Comparison of ENCODE assay signal across 9 cellular contexts in genomic region chr22:47337161-47337621, GRCh38.
DNase-seq lines count a peak whose midpoint lies in the region; ATAC-seq and TF ChIP-seq lines count a peak whose summit lies in the region.
"Had no signal": no experiment of that assay in that cellular context is flagged by ENCODE, and none has a peak within 500 bp of the region (broad histone marks: within the 10 kb centered on the region; RNA-seq: fewer than 3 reads in every experiment).

No MANE protein-coding gene starts in this region.

- no peaks in the 10 kb centered on the region for H3K27me3 Mint-ChIP-seq in activated naive CD8-positive, alpha-beta T cell treated with anti-CD3 and anti-CD28 coated beads, Interleukin-2, amount 10 ng/mL, durations not matched to agents 7 days and 5 days
- H3K27me3 Mint-ChIP-seq in activated naive CD8-positive, alpha-beta T cell treated with anti-CD3 and anti-CD28 coated beads, Interleukin-2, amount 50 U/mL, for 24 hours: peaks cover 8% of the 10 kb centered on the region

- no peak for ATAC-seq in activated naive CD8-positive, alpha-beta T cell treated with anti-CD3 and anti-CD28 coated beads, Interleukin-2, amount 10 ng/mL, durations not matched to agents 7 days and 5 days (ENCODE audit: low read depth)
- ATAC-seq in activated naive CD8-positive, alpha-beta T cell treated with anti-CD3 and anti-CD28 coated beads, Interleukin-2, amount 50 U/mL, for 24 hours: no peak
- ATAC-seq in HG02623 (IDR thresholded peaks at IDR 0.05; ENCODE audit: unreplicated experiment): no peak

- H3K27ac ChIP-seq in SJCRH30: no peak overlapping the region
- peak overlapping the region in 1 of 4 donors; percentile 29 for H3K27ac ChIP-seq in transverse colon

- H3K36me3 ChIP-seq in SJCRH30 (no peaks in the 10 kb centered on the region), transverse colon (no peaks in the 10 kb centered on the region)

- H3K4me1 Mint-ChIP-seq in activated naive CD8-positive, alpha-beta T cell treated with anti-CD3 and anti-CD28 coated beads, Interleukin-2, amount 10 ng/mL, durations not matched to agents 7 days and 5 days: no peaks in the 10 kb centered on the region
- no peaks in the 10 kb centered on the region for H3K4me1 Mint-ChIP-seq in activated naive CD8-positive, alpha-beta T cell treated with anti-CD3 and anti-CD28 coated beads, Interleukin-2, amount 50 U/mL, for 24 hours

- intact Hi-C loops in transverse colon (cut with DNase I; ENCODE audit: low total_unique reads): no loop called here

- H3K27me3 ChIP-seq in SJCRH30: no peaks in the 10 kb centered on the region
- H3K27me3 ChIP-seq in transverse colon: peaks cover 5% of the 10 kb centered on the region

- H3K4me3 ChIP-seq in SJCRH30 (peak overlapping the region; percentile 22; the same call in 1 of the 2 replicates), fibroblast of the aortic adventitia (ENCODE audit: low read depth, low read length) (no peak overlapping the region), transverse colon (peak overlapping the region in 2 of 4 donors; percentile 16 to 35)

- TF ChIP-seq EP300 in transverse colon (IDR thresholded peaks at IDR 0.05; ENCODE audit: low read depth): no peak

- no peak overlapping the region for H3K4me3 Mint-ChIP-seq in activated naive CD8-positive, alpha-beta T cell treated with anti-CD3 and anti-CD28 coated beads, Interleukin-2, amount 10 ng/mL, durations not matched to agents 7 days and 5 days
- no peak overlapping the region for H3K4me3 Mint-ChIP-seq in activated naive CD8-positive, alpha-beta T cell treated with anti-CD3 and anti-CD28 coated beads, Interleukin-2, amount 50 U/mL, for 24 hours

- H3K9me3 ChIP-seq in SJCRH30 (replicated peaks): no peaks in the 10 kb centered on the region
- no peaks in the 10 kb centered on the region for H3K9me3 ChIP-seq in transverse colon

- POLR2A ChIA-PET in activated naive CD8-positive, alpha-beta T cell treated with anti-CD3 and anti-CD28 coated beads, Interleukin-2, amount 10 ng/mL, durations not matched to agents 7 days and 5 days (lab: Charles Lee): no interaction called here

- H3K27ac Mint-ChIP-seq in activated naive CD8-positive, alpha-beta T cell treated with anti-CD3 and anti-CD28 coated beads, Interleukin-2, amount 10 ng/mL, durations not matched to agents 7 days and 5 days: peak overlapping the region; percentile 42
- H3K27ac Mint-ChIP-seq in activated naive CD8-positive, alpha-beta T cell treated with anti-CD3 and anti-CD28 coated beads, Interleukin-2, amount 50 U/mL, for 24 hours: no peak overlapping the region

- TF ChIP-seq POLR2A in transverse colon (IDR thresholded peaks at IDR 0.05): no peak

- in situ Hi-C loops in transverse colon (cut with MboI; ENCODE audit: low pct_ligation_motif_present in 1 of 4, low pct_unique_long_range_greater_than_20kb in 1 of 4, low sequenced_read_pairs in 3 of 4): no loop called here

- H3K9me3 Mint-ChIP-seq in activated naive CD8-positive, alpha-beta T cell treated with anti-CD3 and anti-CD28 coated beads, Interleukin-2, amount 10 ng/mL, durations not matched to agents 7 days and 5 days: peaks cover 5% of the 10 kb centered on the region
- H3K9me3 Mint-ChIP-seq in activated naive CD8-positive, alpha-beta T cell treated with anti-CD3 and anti-CD28 coated beads, Interleukin-2, amount 50 U/mL, for 24 hours: peaks cover 7% of the 10 kb centered on the region

- no peak for DNase-seq in activated naive CD8-positive, alpha-beta T cell treated with anti-CD3 and anti-CD28 coated beads, Interleukin-2, amount 10 ng/mL, durations not matched to agents 7 days and 5 days
- no peak for DNase-seq in activated naive CD8-positive, alpha-beta T cell treated with anti-CD3 and anti-CD28 coated beads, Interleukin-2, amount 50 U/mL, for 24 hours
- DNase-seq in SJCRH30 (peak; percentile 42 to 62), fibroblast of the aortic adventitia (ENCODE audit: low read depth) (peak; percentile 34), transverse colon (peak; percentile 14), NCI-H1105 (lab: John Stamatoyannopoulos, UW) (no peak), NCI-H2107 (lab: John Stamatoyannopoulos, UW) (no peak)
- DNase-seq: KG1 had no signal

- no peaks in the 10 kb centered on the region for H3K4me1 ChIP-seq in SJCRH30
- no peaks in the 10 kb centered on the region for H3K4me1 ChIP-seq in transverse colon

- TF ChIP-seq CTCF in fibroblast of the aortic adventitia (IDR thresholded peaks at IDR 0.05; ENCODE audit: insufficient read depth, low read length) (no peak), transverse colon (IDR thresholded peaks at IDR 0.05) (no peak)

- H3K36me3 Mint-ChIP-seq in activated naive CD8-positive, alpha-beta T cell treated with anti-CD3 and anti-CD28 coated beads, Interleukin-2, amount 10 ng/mL, durations not matched to agents 7 days and 5 days: no peaks in the 10 kb centered on the region
- peaks cover 1% of the 10 kb centered on the region for H3K36me3 Mint-ChIP-seq in activated naive CD8-positive, alpha-beta T cell treated with anti-CD3 and anti-CD28 coated beads, Interleukin-2, amount 50 U/mL, for 24 hours (ENCODE audit: low read depth)

- 30 to 42% methylated on average over 4 to 8 of the region's 8 CpGs for WGBS in transverse colon (ENCODE audit: low coverage in 1 of 2), 2 donors

Comparison
In these comparisons a context has a peak if more than half of its experiments do, and no peak if none do; other contexts are left out.
1. DNase-seq: peak in SJCRH30 (2 of 2), fibroblast of the aortic adventitia (single experiment) and transverse colon (single experiment); none in activated naive CD8-positive, alpha-beta T cell treated with anti-CD3 and anti-CD28 coated beads, Interleukin-2, amount 10 ng/mL, durations not matched to agents 7 days and 5 days (single experiment), activated naive CD8-positive, alpha-beta T cell treated with anti-CD3 and anti-CD28 coated beads, Interleukin-2, amount 50 U/mL, for 24 hours (single experiment), NCI-H1105 (single experiment) and NCI-H2107 (single experiment).